ENCODE assay signal across 8 cellular contexts in the genomic region with DNA sequence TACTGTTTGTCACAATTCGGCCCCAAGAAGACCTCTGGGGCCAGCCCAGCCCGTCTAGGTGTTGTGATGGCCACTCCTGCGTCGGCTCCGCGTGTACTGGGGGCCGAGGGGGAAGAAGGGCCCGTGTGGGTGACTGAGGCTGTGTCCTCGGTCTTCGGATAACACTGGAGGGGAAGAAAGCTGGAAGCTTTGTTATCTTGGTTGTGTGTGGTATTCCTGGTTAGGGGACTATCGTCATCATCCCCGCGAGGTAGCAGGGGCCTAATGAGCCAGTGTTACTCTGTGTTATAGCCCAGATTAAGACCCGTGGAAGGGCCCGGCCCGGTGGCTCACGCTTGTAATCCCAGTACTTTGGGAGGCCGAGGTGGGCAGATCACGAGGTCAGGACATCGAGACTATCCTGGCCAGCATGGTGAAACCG. TPM values are rescaled to one million over a fixed set of nuclear protein-coding genes. Genes with fewer than 3 reads are reported as not detected.
DNase-seq lines count a peak whose midpoint lies in the region; ATAC-seq, FAIRE-seq and TF ChIP-seq lines count a peak whose summit lies in the region.

No MANE protein-coding gene starts in this region.

- H3K27me3 ChIP-seq in Karpas-422 (ENCODE audit: low read length) (no peaks in the 10 kb centered on the region), mononuclear cell (ENCODE audit: insufficient read depth, low read length) (no peaks in the 10 kb centered on the region)

- H4K20me1 ChIP-seq in Karpas-422 (ENCODE audit: insufficient read depth, low read depth, low read length), result no peaks in the 10 kb centered on the region

- no peak for TF ChIP-seq CTCF in AG04449 (IDR thresholded peaks at IDR 0.05; ENCODE audit: insufficient read depth, low read length, missing control alignments)
- TF ChIP-seq CTCF in cardiac fibroblast (IDR thresholded peaks at IDR 0.05; ENCODE audit: low read depth, low read length), result no peak

- H3K9ac ChIP-seq in Karpas-422 (ENCODE audit: low read length), result peak overlapping the region; percentile 96

- H3K4me1 ChIP-seq in Karpas-422 (ENCODE audit: low read length), result peaks cover 36% of the 10 kb centered on the region
- H3K4me1 ChIP-seq in mononuclear cell (ENCODE audit: insufficient read depth, low read length), result peaks cover 42% of the 10 kb centered on the region

- FAIRE-seq in HTR-8/SVneo (lab: Jason Lieb, UNC), result no peak

- CTCF ChIA-PET in AG04449 (lab: Yijun Ruan, JAX), result interaction anchor here (3.2 kb wide), 1 partner anchor 65 kb away, joined by 8 read pairs; no protein-coding TSS in a partner anchor

- peak overlapping the region; percentile 56; the same call in 1 of the 2 replicates for H3K27ac ChIP-seq in Karpas-422 (ENCODE audit: low read length)

- ATAC-seq in HG02798 (IDR thresholded peaks at IDR 0.05; ENCODE audit: poor library complexity, unreplicated experiment), result no peak

- DNase-seq in AG04449 (ENCODE audit: low read depth, low spot score) (no peak), Karpas-422 (peak; percentile 44), cardiac fibroblast (ENCODE audit: low read depth in 2 of 2) (peak in 1 of 2 donors; percentile 8), HTR-8/SVneo (ENCODE audit: insufficient read length, low spot score) (no peak), NAMALWA (ENCODE audit: low spot score) (no peak), RPMI8226 (no peak)

- H2AFZ ChIP-seq in Karpas-422 (ENCODE audit: low read length), result peak overlapping the region; percentile 56; the same call in 1 of the 2 replicates

- no peaks in the 10 kb centered on the region for H3K9me2 ChIP-seq in Karpas-422 (replicated peaks; ENCODE audit: insufficient read depth, low read length)

- peaks cover 34% of the 10 kb centered on the region for H3K79me2 ChIP-seq in Karpas-422 (ENCODE audit: low read length)

- H3K36me3 ChIP-seq in Karpas-422 (ENCODE audit: insufficient read depth, low read length), result peaks cover 12% of the 10 kb centered on the region

- H3K4me3 ChIP-seq in AG04449 (ENCODE audit: low read depth, low read length), result peak overlapping the region; percentile 86
- peak overlapping the region; percentile 98 for H3K4me3 ChIP-seq in Karpas-422 (ENCODE audit: low read length)
- peak overlapping the region; percentile 73 to 75 for H3K4me3 ChIP-seq in cardiac fibroblast (replicated peaks in 1 of 2; ENCODE audit: low read depth in 2 of 2, low read length in 2 of 2)
- peak overlapping the region; percentile 68 for H3K4me3 ChIP-seq in mononuclear cell (ENCODE audit: low read length)

- POLR2A ChIA-PET in AG04449 (lab: Yijun Ruan, JAX), result no interaction called here

- H3K4me2 ChIP-seq in Karpas-422 (ENCODE audit: low read depth, low read length, poor library complexity, severe bottlenecking), result peak overlapping the region; percentile 97

- no peaks in the 10 kb centered on the region for H3K9me3 ChIP-seq in Karpas-422 (ENCODE audit: low read length)
- no peaks in the 10 kb centered on the region for H3K9me3 ChIP-seq in mononuclear cell (ENCODE audit: low read depth, low read length)

RNA-seq across cellular contexts. Expression of a gene that starts 0.9 kb away (rescaled TPM):
- total RNA-seq in Karpas-422 (2014; rRNA removed; shearing (Covaris generic); ENCODE audit: low replicate concordance), result 26.9 and 33.6 TPM in 2 replicates
- 14.9 TPM for total RNA-seq in mononuclear cell

RNA-seq across cellular contexts. Expression of a gene that starts 15.7 kb away (rescaled TPM):
- total RNA-seq in Karpas-422 (2014; rRNA removed; shearing (Covaris generic); ENCODE audit: low replicate concordance), result 1.6 TPM in 1 of 2 replicates, not detected in the other
- total RNA-seq in mononuclear cell, result 1.9 TPM

RNA-seq across cellular contexts. Expression of a gene that starts 21.7 kb away (rescaled TPM):
- total RNA-seq in Karpas-422 (2014; rRNA removed; shearing (Covaris generic); ENCODE audit: low replicate concordance), result 37.3 and 71.9 TPM in 2 replicates
- 13.5 TPM for total RNA-seq in mononuclear cell

RNA-seq across cellular contexts. Expression of a gene that starts 29.6 kb away (rescaled TPM):
- total RNA-seq in Karpas-422 (2014; rRNA removed; shearing (Covaris generic); ENCODE audit: low replicate concordance), result not detected in 2 replicates
- total RNA-seq in mononuclear cell, result under 0.01 TPM

RNA-seq across cellular contexts. Expression of a gene that starts 37.0 kb away (rescaled TPM):
- total RNA-seq in Karpas-422 (2014; rRNA removed; shearing (Covaris generic); ENCODE audit: low replicate concordance), result 0.97 and 1.5 TPM in 2 replicates
- total RNA-seq in mononuclear cell, result 7.1 TPM
